ENCODE assay signal across 9 cellular contexts in the genomic region with DNA sequence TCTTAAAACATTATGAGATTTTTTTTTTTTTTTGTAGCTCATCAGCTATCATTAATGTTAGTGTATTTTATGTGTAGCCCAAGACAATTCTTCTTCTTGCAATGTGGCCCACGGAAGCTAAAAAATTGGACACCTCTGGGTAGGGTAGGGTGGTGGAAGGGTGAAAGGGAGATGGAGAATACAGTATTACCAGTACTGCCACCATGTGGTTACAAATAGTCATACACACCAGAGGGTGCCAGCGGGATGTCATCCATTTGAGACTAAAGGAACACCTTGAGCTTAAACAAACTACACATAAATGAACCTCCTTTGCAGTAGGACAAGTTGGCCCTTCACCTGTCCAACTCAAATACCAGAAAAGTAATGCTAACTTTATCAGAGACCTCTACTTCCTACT.
A peak's percentile ranks its signal among the peaks of the same experiment; 100 is the strongest.
DNase-seq lines count a peak whose midpoint lies in the region; ATAC-seq and TF ChIP-seq lines count a peak whose summit lies in the region.
"Had no signal": no experiment of that assay in that cellular context is flagged by ENCODE, and none has a peak within 500 bp of the region (broad histone marks: within the 10 kb centered on the region; RNA-seq: fewer than 3 reads in every experiment).

No MANE protein-coding gene starts in this region.

- H3K36me3 Mint-ChIP-seq in natural killer cell: peaks cover 8% of the 10 kb centered on the region
- H3K36me3 Mint-ChIP-seq: CD4-positive, CD25-positive, alpha-beta regulatory T cell had no signal

- no peaks in the 10 kb centered on the region for H3K27me3 ChIP-seq in ascending aorta

- H3K27me3 Mint-ChIP-seq in natural killer cell (ENCODE audit: low read depth in 2 of 2): no peaks in the 10 kb centered on the region
- H3K27me3 Mint-ChIP-seq: CD4-positive, CD25-positive, alpha-beta regulatory T cell had no signal

- no peaks in the 10 kb centered on the region for H3K4me1 Mint-ChIP-seq in natural killer cell
- H3K4me1 Mint-ChIP-seq: CD4-positive, CD25-positive, alpha-beta regulatory T cell had no signal

- H3K4me3 Mint-ChIP-seq in natural killer cell: no peak overlapping the region
- H3K4me3 Mint-ChIP-seq: CD4-positive, CD25-positive, alpha-beta regulatory T cell had no signal

- no peak overlapping the region for H3K4me3 ChIP-seq in ascending aorta

- DNase-seq in NCI-H82 (lab: John Stamatoyannopoulos, UW) (peak; percentile 44), NCI-H82 treated with DMSO at 0.1 percent for 48 hours (lab: John Stamatoyannopoulos, UW; ENCODE audit: unreplicated experiment) (no peak), RWPE1 (ENCODE audit: low spot score) (peak; percentile 3), left lobe of liver (ENCODE audit: low spot score) (no peak), ascending aorta (ENCODE audit: low spot score in 2 of 2) (no peak), natural killer cell (no peak), OCI-M2 (lab: John Stamatoyannopoulos, UW; ENCODE audit: unreplicated experiment) (no peak)
- DNase-seq: CD4-positive, CD25-positive, alpha-beta regulatory T cell had no signal

- H3K4me1 ChIP-seq in ascending aorta: peaks cover 0 to 3% of the 10 kb centered on the region in 2 donors

- peaks cover 10% of the 10 kb centered on the region in 2 donors for H3K9me3 Mint-ChIP-seq in natural killer cell

- no peak overlapping the region for H3K27ac Mint-ChIP-seq in natural killer cell
- H3K27ac Mint-ChIP-seq: CD4-positive, CD25-positive, alpha-beta regulatory T cell had no signal

- intact Hi-C loops in ascending aorta (cut with DNase I): no loop called here
- intact Hi-C loops in natural killer cell (cut with micrococcal nuclease): no loop called here

- H3K27ac ChIP-seq in RWPE1 (no peak overlapping the region), ascending aorta (no peak overlapping the region)

- CTCF ChIA-PET in RWPE1 (lab: Yijun Ruan, JAX): interaction anchor here (0.5 to 0.8 kb wide), 7 partner anchors 38 to 704 kb away, joined by 3 to 6 read pairs (median 3); no protein-coding TSS in a partner anchor

- TF ChIP-seq CTCF in RWPE1 (conservative IDR thresholded peaks at IDR 0.05; ENCODE audit: low read depth) (no peak), ascending aorta (IDR thresholded peaks at IDR 0.05) (no peak), natural killer cell (IDR thresholded peaks at IDR 0.05) (no peak)

- no peaks in the 10 kb centered on the region for H3K9me3 ChIP-seq in ascending aorta

- H3K36me3 ChIP-seq in ascending aorta: no peaks in the 10 kb centered on the region

- ATAC-seq in HG02678 (IDR thresholded peaks at IDR 0.05; ENCODE audit: unreplicated experiment) (peak; percentile 87), left lobe of liver (peak; percentile 99), natural killer cell (no peak)

- POLR2A ChIA-PET in RWPE1 (lab: Yijun Ruan, JAX; ENCODE audit: low non-redundant PET): interaction anchor here (0.6 kb wide), 1 partner anchor 18 kb away, joined by 3 read pairs; no protein-coding TSS in a partner anchor

Comparison
In these comparisons a context has a peak if more than half of its experiments do, and no peak if none do; other contexts are left out.
1. DNase-seq: peak in NCI-H82 (single experiment) and RWPE1 (single experiment); none in NCI-H82 treated with DMSO at 0.1 percent for 48 hours (single experiment), left lobe of liver (single experiment), ascending aorta (0 of 2), natural killer cell (single experiment) and OCI-M2 (single experiment).
2. ATAC-seq: peak in HG02678 (single experiment) and left lobe of liver (single experiment); none in natural killer cell (0 of 3).